In genomic region chr14:23351681-23352505, GRCh38 we compare ENCODE assay signal across 8 cellular contexts. TPM values are rescaled to one million over a fixed set of nuclear protein-coding genes. Genes with fewer than 3 reads are reported as not detected.
DNase-seq lines count a peak whose midpoint lies in the region; ATAC-seq and TF ChIP-seq lines count a peak whose summit lies in the region.

No MANE protein-coding gene starts in this region.

- no peaks in the 10 kb centered on the region for H3K36me3 ChIP-seq in body of pancreas (replicated peaks in 1 of 2; ENCODE audit: insufficient read depth in 1 of 2, low read depth in 2 of 2)

- no peak overlapping the region for H3K27ac ChIP-seq in body of pancreas

- TF ChIP-seq CTCF in body of pancreas (IDR thresholded peaks at IDR 0.05) = no peak

- WGBS in body of pancreas, 2 donors = 15 to 33% methylated on average over 8 to 59 of the region's 61 CpGs

- peak; percentile 34 for ATAC-seq in body of pancreas
- no peak for ATAC-seq in stimulated activated naive CD8-positive, alpha-beta T cell treated with anti-CD3 and anti-CD28 coated beads, Interleukin-15, Interleukin-2, amounts not matched to agents 100 U/mL and 50 U/mL, for 24 hours

- no peaks in the 10 kb centered on the region for H3K27me3 ChIP-seq in body of pancreas

- intact Hi-C loops in body of pancreas (cut with DNase I) = no loop called here

- TF ChIP-seq POLR2A in body of pancreas (IDR thresholded peaks at IDR 0.05) = no peak

- H3K4me1 ChIP-seq in body of pancreas = peaks cover 16% of the 10 kb centered on the region

- peak overlapping the region; percentile 42 to 80 for H3K4me3 ChIP-seq in body of pancreas

- no peaks in the 10 kb centered on the region for H3K9me3 ChIP-seq in body of pancreas

- DNase-seq in activated CD8-positive, alpha-beta memory T cell treated with anti-CD3 and anti-CD28 coated beads for 24 hours = peak; percentile 61
- no peak for DNase-seq in activated CD8-positive, alpha-beta memory T cell treated with anti-CD3 and anti-CD28 coated beads, Interleukin-2, amount 50 U/mL, for 4 hours
- DNase-seq in body of pancreas = peak in 1 of 4 donors; percentile 20
- peak; percentile 61 for DNase-seq in islet precursor cell
- peak; percentile 11 for DNase-seq in stimulated activated naive CD8-positive, alpha-beta T cell treated with anti-CD3 and anti-CD28 coated beads, Interleukin-15, Interleukin-2, amounts not matched to agents 100 U/mL and 50 U/mL, for 24 hours
- DNase-seq in NCI-H2171 treated with DMSO at 0.1 percent for 48 hours (lab: John Stamatoyannopoulos, UW) = no peak
- no peak for DNase-seq in stimulated activated CD4-positive, alpha-beta T cell treated with anti-CD3 and anti-CD28 coated beads, Interleukin-1b, Interleukin-23, amount 100 ng/mL, for 48 hours
- no peak for DNase-seq in mucosa of gallbladder (ENCODE audit: low spot score)

RNA-seq across cellular contexts. Expression of gene SLC22A17, which starts 0.8 kb away (rescaled TPM):
- total RNA-seq in body of pancreas (10 to 100 TPM; 20.8 to 36.6 TPM), mucosa of gallbladder (64.3 TPM)

RNA-seq across cellular contexts. Expression of gene EFS, which starts 13.1 kb away (rescaled TPM):
- total RNA-seq in body of pancreas (1 to 10 TPM in 1 of 2 donors, under 1 TPM in 1; 0.99 to 1.3 TPM), mucosa of gallbladder (10.8 TPM)

RNA-seq across cellular contexts. Expression of gene IL25, which starts 20.7 kb away (rescaled TPM):
- total RNA-seq in body of pancreas = not detected
- total RNA-seq in mucosa of gallbladder = not detected

RNA-seq across cellular contexts. Expression of gene CMTM5, which starts 25.0 kb away (rescaled TPM):
- total RNA-seq in body of pancreas (not detected), mucosa of gallbladder (2.2 TPM)

RNA-seq across cellular contexts. Expression of gene PABPN1, which starts 30.6 kb away (rescaled TPM):
- total RNA-seq in body of pancreas (10 to 100 TPM; 28.8 to 46.8 TPM), mucosa of gallbladder (186 TPM)

Comparison
In these comparisons a context has a peak if more than half of its experiments do, and no peak if none do; other contexts are left out.
1. DNase-seq: peak in activated CD8-positive, alpha-beta memory T cell treated with anti-CD3 and anti-CD28 coated beads for 24 hours (single experiment), islet precursor cell (single experiment) and stimulated activated naive CD8-positive, alpha-beta T cell treated with anti-CD3 and anti-CD28 coated beads, Interleukin-15, Interleukin-2, amounts not matched to agents 100 U/mL and 50 U/mL, for 24 hours (single experiment); none in activated CD8-positive, alpha-beta memory T cell treated with anti-CD3 and anti-CD28 coated beads, Interleukin-2, amount 50 U/mL, for 4 hours (single experiment), NCI-H2171 treated with DMSO at 0.1 percent for 48 hours (single experiment), stimulated activated CD4-positive, alpha-beta T cell treated with anti-CD3 and anti-CD28 coated beads, Interleukin-1b, Interleukin-23, amount 100 ng/mL, for 48 hours (single experiment) and mucosa of gallbladder (single experiment).